In the genomic region with DNA sequence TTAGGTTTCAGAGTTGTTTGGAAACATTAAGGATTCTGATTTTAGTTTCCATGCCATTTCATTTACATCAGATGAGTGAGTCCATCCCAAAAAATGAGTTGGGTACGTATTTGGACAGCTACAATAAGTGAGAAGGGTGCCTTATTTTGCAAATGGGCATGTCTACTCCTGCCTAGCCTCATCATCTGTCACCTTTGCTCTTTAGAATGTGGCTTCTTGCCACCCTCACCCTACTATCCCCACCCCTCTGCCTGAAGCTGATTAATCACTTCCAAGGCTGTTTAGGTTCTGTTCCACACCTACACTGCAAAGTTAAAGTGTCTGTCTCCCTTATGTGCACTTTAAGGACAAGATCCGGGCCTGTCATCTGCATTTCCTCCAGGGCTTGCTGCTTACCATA, we compare ENCODE assay signal across 26 cellular contexts.
"Had no signal": no experiment of that assay in that cellular context is flagged by ENCODE, and none has a peak within 500 bp of the region (broad histone marks: within the 10 kb centered on the region; RNA-seq: fewer than 3 reads in every experiment).

No MANE protein-coding gene starts in this region.

- DNase-seq: activated CD4-positive, alpha-beta memory T cell treated with anti-CD3 and anti-CD28 coated beads for 36 hours; activated CD4-positive, alpha-beta T cell treated with anti-CD3 and anti-CD28 coated beads for 36 hours; activated CD4-positive, alpha-beta T cell treated with anti-CD3 and anti-CD28 coated beads, Interleukin-2, amount 10 ng/mL, durations not matched to agents 24 days and 14 days; activated CD4-positive, CD25-positive, alpha-beta regulatory T cell; activated CD4-positive, CD25-positive, alpha-beta regulatory T cell treated with anti-CD3 and anti-CD28 coated beads, Interleukin-2, amount 50 U/mL, for 72 hours; activated CD8-positive, alpha-beta memory T cell treated with anti-CD3 and anti-CD28 coated beads, Interleukin-2, amount 10 ng/mL, durations not matched to agents 7 days and 5 days; activated CD8-positive, alpha-beta memory T cell treated with anti-CD3 and anti-CD28 coated beads, Interleukin-2, amount 50 U/mL, for 48 hours; activated CD8-positive, alpha-beta T cell treated with anti-CD3 and anti-CD28 coated beads, Interleukin-2, amount 10 ng/mL, durations not matched to agents 7 days and 5 days; activated gamma-delta T cell; activated naive CD4-positive, alpha-beta T cell; activated naive CD4-positive, alpha-beta T cell treated with anti-CD3 and anti-CD28 coated beads, Interleukin-2, amount 10 ng/mL, durations not matched to agents 7 days and 5 days; activated naive CD8-positive, alpha-beta T cell treated with anti-CD3 and anti-CD28 coated beads, Interleukin-2, amount 10 ng/mL, durations not matched to agents 7 days and 5 days; activated T-cell treated with anti-CD3 and anti-CD28 coated beads for 4 hours; activated T-cell treated with anti-CD3 and anti-CD28 coated beads, Interleukin-2, amount 50 U/mL, for 24 hours; activated T-cell treated with anti-CD3 and anti-CD28 coated beads, Interleukin-2, amount 50 U/mL, for 72 hours; caudate nucleus; cortex of kidney; dermis blood vessel endothelial cell; effector CD4-positive, alpha-beta T cell; effector memory CD8-positive, alpha-beta T cell; esophagus squamous epithelium; head of caudate nucleus; T-helper 2 cell had no signal

- H3K27ac ChIP-seq: ascending aorta, epithelial cell of prostate, esophagus squamous epithelium had no signal

- ATAC-seq: activated CD4-positive, alpha-beta T cell treated with anti-CD3 and anti-CD28 coated beads for 36 hours; activated CD8-positive, alpha-beta memory T cell treated with anti-CD3 and anti-CD28 coated beads, Interleukin-2, amount 10 ng/mL, durations not matched to agents 7 days and 5 days; activated CD8-positive, alpha-beta T cell treated with anti-CD3 and anti-CD28 coated beads, Interleukin-2, amount 10 ng/mL, durations not matched to agents 7 days and 5 days; activated naive CD4-positive, alpha-beta T cell treated with anti-CD3 and anti-CD28 coated beads, Interleukin-2, amount 50 U/mL, for 72 hours; activated T-cell treated with anti-CD3 and anti-CD28 coated beads, Interleukin-2, amount 50 U/mL, for 72 hours; effector memory CD8-positive, alpha-beta T cell had no signal

- H3K4me1 ChIP-seq: ascending aorta, esophagus squamous epithelium had no signal

- H3K4me3 ChIP-seq: ascending aorta, esophagus squamous epithelium had no signal

- H3K27me3 ChIP-seq: ascending aorta, esophagus squamous epithelium had no signal

- H3K36me3 ChIP-seq: ascending aorta, esophagus squamous epithelium had no signal
